Comparison of ENCODE assay signal across 6 cellular contexts in the genomic region with DNA sequence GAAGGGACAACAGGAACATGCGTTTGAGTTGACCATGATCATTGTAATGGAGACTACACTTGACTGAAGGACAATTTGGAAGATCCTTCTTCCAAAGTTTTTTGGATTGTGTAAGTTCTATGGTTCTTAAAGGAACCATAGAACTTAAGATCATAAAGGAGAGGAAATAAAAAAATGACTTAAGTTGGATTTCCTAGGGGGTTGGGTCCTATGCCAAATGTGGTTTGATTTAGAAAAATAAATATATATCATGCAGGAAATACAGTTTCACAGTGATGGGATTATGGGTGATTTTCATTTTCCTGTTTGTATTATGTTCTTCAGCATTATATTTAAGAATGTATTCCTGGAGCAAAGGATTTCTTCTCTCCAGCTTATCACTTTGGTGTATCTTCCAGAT.
"Had no signal": no experiment of that assay in that cellular context is flagged by ENCODE, and none has a peak within 500 bp of the region (broad histone marks: within the 10 kb centered on the region; RNA-seq: fewer than 3 reads in every experiment).

No MANE protein-coding gene starts in this region.

- DNase-seq: H9, HCEC 1CT had no signal

- H3K27ac ChIP-seq: HL-60 had no signal

- H3K4me3 ChIP-seq: GM23338, K562 had no signal

- ATAC-seq: GM23338, HepG2, K562 had no signal
